11 cellular contexts compared by ENCODE assay signal in genomic region chr10:6843477-6843876, GRCh38.
DNase-seq lines count a peak whose midpoint lies in the region; ATAC-seq, FAIRE-seq and TF ChIP-seq lines count a peak whose summit lies in the region.
"Had no signal": no experiment of that assay in that cellular context is flagged by ENCODE, and none has a peak within 500 bp of the region (broad histone marks: within the 10 kb centered on the region; RNA-seq: fewer than 3 reads in every experiment).

No MANE protein-coding gene starts in this region.

- H3K9ac ChIP-seq in OCI-LY3 (ENCODE audit: low read length), result no peak overlapping the region

- H2AFZ ChIP-seq in OCI-LY3 (ENCODE audit: low read depth, low read length), result no peak overlapping the region

- ATAC-seq in GM21786 (IDR thresholded peaks at IDR 0.05; ENCODE audit: unreplicated experiment), result no peak
- ATAC-seq in HG03442 (IDR thresholded peaks at IDR 0.05; ENCODE audit: unreplicated experiment), result no peak

- H3K4me1 ChIP-seq in OCI-LY3 (ENCODE audit: low read length) (no peaks in the 10 kb centered on the region), left ventricle myocardium inferior (no peaks in the 10 kb centered on the region)
- H3K4me1 ChIP-seq: tibial nerve had no signal

- no peaks in the 10 kb centered on the region for H3K27me3 ChIP-seq in OCI-LY3 (ENCODE audit: low read depth, low read length)
- H3K27me3 ChIP-seq in left ventricle myocardium inferior (ENCODE audit: low read depth), result no peaks in the 10 kb centered on the region
- H3K27me3 ChIP-seq: tibial nerve had no signal

- no peaks in the 10 kb centered on the region for H4K20me1 ChIP-seq in OCI-LY3 (ENCODE audit: insufficient read depth, low read length)

- peak; percentile 41 for FAIRE-seq in GM18507 (lab: Jason Lieb, UNC)

- no peaks in the 10 kb centered on the region for H3K79me2 ChIP-seq in OCI-LY3 (ENCODE audit: low read length)

- TF ChIP-seq CTCF in OCI-LY3 (IDR thresholded peaks at IDR 0.05; ENCODE audit: low read depth, low read length) (peak; percentile 23), left ventricle myocardium inferior (IDR thresholded peaks at IDR 0.05; ENCODE audit: borderline replicate concordance) (no peak)

- intact Hi-C loops in left ventricle myocardium inferior (cut with micrococcal nuclease), result no loop called here

- no peak overlapping the region for H3K4me2 ChIP-seq in OCI-LY3 (ENCODE audit: low read length)

- H3K36me3 ChIP-seq in OCI-LY3 (replicated peaks; ENCODE audit: low read depth, low read length) (no peaks in the 10 kb centered on the region), left ventricle myocardium inferior (no peaks in the 10 kb centered on the region)
- H3K36me3 ChIP-seq: tibial nerve had no signal

- DNase-seq in Ammon's horn (ENCODE audit: low spot score), result peak; percentile 61
- no peak for DNase-seq in GM18507 (ENCODE audit: extremely low spot score, insufficient read length, low read depth)
- DNase-seq in foreskin melanocyte, result peak; percentile 27
- DNase-seq in HuH-7 (ENCODE audit: low spot score), result no peak
- no peak for DNase-seq in left ventricle myocardium inferior
- DNase-seq: effector CD8-positive, alpha-beta T cell; NCI-H774 had no signal

- no peaks in the 10 kb centered on the region for H3K9me3 ChIP-seq in OCI-LY3 (ENCODE audit: insufficient read depth, low read length)
- H3K9me3 ChIP-seq in left ventricle myocardium inferior (replicated peaks), result peaks cover 23% of the 10 kb centered on the region
- H3K9me3 ChIP-seq: tibial nerve had no signal

- no peak overlapping the region for H3K27ac ChIP-seq in OCI-LY3 (ENCODE audit: low read length)
- no peak overlapping the region for H3K27ac ChIP-seq in left ventricle myocardium inferior (replicated peaks)
- H3K27ac ChIP-seq: tibial nerve had no signal

- H3K4me3 ChIP-seq in OCI-LY3 (ENCODE audit: low read length) (no peak overlapping the region), left ventricle myocardium inferior (no peak overlapping the region)
- H3K4me3 ChIP-seq: tibial nerve had no signal

Comparison
In these comparisons a context has a peak if more than half of its experiments do, and no peak if none do; other contexts are left out.
1. DNase-seq: peak in Ammon's horn (single experiment) and foreskin melanocyte (single experiment); none in GM18507 (single experiment), HuH-7 (single experiment) and left ventricle myocardium inferior (single experiment).